12 cellular contexts compared by ENCODE assay signal in genomic region chr17:47240375-47240764, GRCh38. TPM values are rescaled to one million over a fixed set of nuclear protein-coding genes. Genes with fewer than 3 reads are reported as not detected.
DNase-seq lines count a peak whose midpoint lies in the region; ATAC-seq and TF ChIP-seq lines count a peak whose summit lies in the region.
"Had no signal": no experiment of that assay in that cellular context is flagged by ENCODE, and none has a peak within 500 bp of the region (broad histone marks: within the 10 kb centered on the region; RNA-seq: fewer than 3 reads in every experiment).

No MANE protein-coding gene starts in this region.

- no peaks in the 10 kb centered on the region for H3K9me2 ChIP-seq in DOHH2 (replicated peaks; ENCODE audit: control insufficient read depth, low read length)
- H3K9me2 ChIP-seq in SK-N-SH = no peaks in the 10 kb centered on the region

- H3K9me3 ChIP-seq in DOHH2 (ENCODE audit: control insufficient read depth, insufficient read depth, low read length) (peaks cover 20% of the 10 kb centered on the region), SK-N-SH (no peaks in the 10 kb centered on the region), skeletal muscle tissue (ENCODE audit: control insufficient read depth in 3 of 3, low read length in 3 of 3) (no peaks in the 10 kb centered on the region)

- H3K4me3 Mint-ChIP-seq in activated CD4-positive, alpha-beta memory T cell treated with anti-CD3 and anti-CD28 coated beads, Interleukin-2, amount 10 ng/mL, durations not matched to agents 7 days and 5 days = no peak overlapping the region
- H3K4me3 Mint-ChIP-seq: CD14-positive monocyte had no signal

- H3K9ac ChIP-seq in SK-N-SH (peak overlapping the region; percentile 21; the same call in 1 of the 2 replicates), skeletal muscle tissue (ENCODE audit: low read depth in 1 of 3, low read length in 3 of 3) (no peak overlapping the region)

- H3K4me3 ChIP-seq in DOHH2 (ENCODE audit: low read length) (no peak overlapping the region), SK-N-SH (ENCODE audit: low read depth in 2 of 2, low read length in 1 of 2) (no peak overlapping the region), skeletal muscle tissue (ENCODE audit: low read length in 3 of 3) (no peak overlapping the region)

- no peaks in the 10 kb centered on the region for H4K20me1 ChIP-seq in DOHH2 (ENCODE audit: control insufficient read depth, insufficient read depth, low read depth, low read length)
- H4K20me1 ChIP-seq in SK-N-SH (ENCODE audit: insufficient read depth) = no peaks in the 10 kb centered on the region

- WGBS in SK-N-SH (ENCODE audit: low lambda C conversion rate) = 48% methylated on average over 4 of the region's 4 CpGs

- H3K27ac Mint-ChIP-seq in activated CD4-positive, alpha-beta memory T cell treated with anti-CD3 and anti-CD28 coated beads, Interleukin-2, amount 10 ng/mL, durations not matched to agents 7 days and 5 days = no peak overlapping the region

- H3K9me3 Mint-ChIP-seq in activated CD4-positive, alpha-beta memory T cell treated with anti-CD3 and anti-CD28 coated beads, Interleukin-2, amount 10 ng/mL, durations not matched to agents 7 days and 5 days = no peaks in the 10 kb centered on the region

- H3K36me3 Mint-ChIP-seq in activated CD4-positive, alpha-beta memory T cell treated with anti-CD3 and anti-CD28 coated beads, Interleukin-2, amount 10 ng/mL, durations not matched to agents 7 days and 5 days (ENCODE audit: low read depth) = no peaks in the 10 kb centered on the region
- H3K36me3 Mint-ChIP-seq: CD14-positive monocyte had no signal

- H3K4me2 ChIP-seq in DOHH2 (ENCODE audit: low read length) = peak overlapping the region; percentile 35; the same call in 1 of the 2 replicates
- peak overlapping the region; percentile 39; the same call in 1 of the 2 replicates for H3K4me2 ChIP-seq in SK-N-SH

- peak overlapping the region; percentile 79 for H2AFZ ChIP-seq in SK-N-SH (ENCODE audit: low read depth)

- H3K36me3 ChIP-seq in DOHH2 (ENCODE audit: control insufficient read depth, low read length) (no peaks in the 10 kb centered on the region), SK-N-SH (replicated peaks in 1 of 2; ENCODE audit: control insufficient read depth in 1 of 2, insufficient read depth in 2 of 2, low read length in 1 of 2) (no peaks in the 10 kb centered on the region), skeletal muscle tissue (ENCODE audit: control insufficient read depth in 3 of 3, insufficient read depth in 3 of 3, low read length in 3 of 3) (no peaks in the 10 kb centered on the region)

- ATAC-seq in HG03139 (IDR thresholded peaks at IDR 0.05; ENCODE audit: unreplicated experiment) = no peak
- no peak for ATAC-seq in HG03442 (IDR thresholded peaks at IDR 0.05; ENCODE audit: unreplicated experiment)

- CTCF ChIA-PET in SK-N-SH (lab: Yijun Ruan, JAX) = interaction anchor here (1.2 to 8.7 kb wide), 5 partner anchors 10 to 375 kb away, joined by 3 to 71 read pairs (median 10); partner anchors contain the start of genes EFCAB13 and ITGB3
- CTCF ChIA-PET in activated CD4-positive, alpha-beta memory T cell treated with anti-CD3 and anti-CD28 coated beads, Interleukin-2, amount 10 ng/mL, durations not matched to agents 7 days and 5 days (lab: Charles Lee) = interaction anchor here (1.1 to 1.9 kb wide), 2 partner anchors 10 to 17 kb away, joined by 4 to 8 read pairs; no protein-coding TSS in a partner anchor

- peaks cover 27% of the 10 kb centered on the region for H3K4me1 ChIP-seq in DOHH2 (ENCODE audit: control insufficient read depth, low read length)
- H3K4me1 ChIP-seq in SK-N-SH (ENCODE audit: control insufficient read depth in 1 of 2, insufficient read depth in 2 of 2, low read depth in 1 of 2, low read length in 1 of 2) = peaks cover 15% of the 10 kb centered on the region in 2 experiments
- peaks cover 9 to 15% (median 13%) of the 10 kb centered on the region in 3 donors for H3K4me1 ChIP-seq in skeletal muscle tissue (ENCODE audit: control insufficient read depth in 3 of 3, insufficient read depth in 3 of 3, low read length in 3 of 3)

- H3K27ac ChIP-seq in DOHH2 (ENCODE audit: low read depth, low read length) (no peak overlapping the region), SK-N-SH (ENCODE audit: low read depth in 2 of 2, low read length in 1 of 2) (peak overlapping the region; percentile 82 to 91), skeletal muscle tissue (ENCODE audit: low read depth, low read length) (peak overlapping the region; percentile 78)

- TF ChIP-seq RAD21 in SK-N-SH (IDR thresholded peaks at IDR 0.05; ENCODE audit: low read length) = no peak

- H3F3A ChIP-seq in DOHH2 (ENCODE audit: control insufficient read depth, insufficient read depth) (no peaks in the 10 kb centered on the region), SK-N-SH (replicated peaks; ENCODE audit: insufficient read depth) (peaks cover 24% of the 10 kb centered on the region)

- no peak for TF ChIP-seq CTCF in DOHH2 (IDR thresholded peaks at IDR 0.05; ENCODE audit: low read depth, low read length, poor library complexity, severe bottlenecking)
- TF ChIP-seq CTCF in SK-N-SH (IDR thresholded peaks at IDR 0.05) = no peak

- no peaks in the 10 kb centered on the region for H3K79me2 ChIP-seq in DOHH2 (ENCODE audit: control insufficient read depth, low read length)
- no peaks in the 10 kb centered on the region for H3K79me2 ChIP-seq in SK-N-SH (ENCODE audit: insufficient read depth)

- DNase-seq in SK-N-SH (peak; percentile 41), fibroblast of peridontal ligament (ENCODE audit: extremely low read depth) (peak; percentile 46), islet precursor cell (no peak)
- no peak for DNase-seq in activated CD4-positive, alpha-beta memory T cell treated with anti-CD3 and anti-CD28 coated beads, Interleukin-2, amount 10 ng/mL, durations not matched to agents 7 days and 5 days
- DNase-seq: activated CD4-positive, alpha-beta T cell treated with anti-CD3 and anti-CD28 coated beads, Interleukin-2, amount 50 U/mL, for 4 hours; activated effector memory CD4-positive, alpha-beta T cell treated with Interleukin-2 at 50 U/mL for 16 hours; NCI-H774 had no signal

- POLR2A ChIA-PET in SK-N-SH (lab: Yijun Ruan, JAX) = interaction anchor here (0.9 kb wide), 1 partner anchor 48 kb away, joined by 3 read pairs; no protein-coding TSS in a partner anchor
- POLR2A ChIA-PET in activated CD4-positive, alpha-beta memory T cell treated with anti-CD3 and anti-CD28 coated beads, Interleukin-2, amount 10 ng/mL, durations not matched to agents 7 days and 5 days (lab: Charles Lee) = no interaction called here

- no peak for TF ChIP-seq EP300 in SK-N-SH (IDR thresholded peaks at IDR 0.05; ENCODE audit: borderline replicate concordance in 1 of 2, low read depth in 1 of 2, low read length in 1 of 2)

- no peaks in the 10 kb centered on the region for H3K27me3 ChIP-seq in DOHH2 (ENCODE audit: control insufficient read depth, low read length)
- no peaks in the 10 kb centered on the region for H3K27me3 ChIP-seq in SK-N-SH (ENCODE audit: insufficient read depth)
- H3K27me3 ChIP-seq in skeletal muscle tissue (ENCODE audit: control insufficient read depth in 3 of 3, insufficient read depth in 3 of 3, low read length in 3 of 3) = no peaks in the 10 kb centered on the region

- H3K27me3 Mint-ChIP-seq in activated CD4-positive, alpha-beta memory T cell treated with anti-CD3 and anti-CD28 coated beads, Interleukin-2, amount 10 ng/mL, durations not matched to agents 7 days and 5 days = peaks cover 26% of the 10 kb centered on the region

- peaks cover 12% of the 10 kb centered on the region for H3K4me1 Mint-ChIP-seq in activated CD4-positive, alpha-beta memory T cell treated with anti-CD3 and anti-CD28 coated beads, Interleukin-2, amount 10 ng/mL, durations not matched to agents 7 days and 5 days

TF ChIP-seq in SK-N-SH, 30 proteins besides CTCF, POLR2A, EP300 and RAD21 (continues in another document):
- no peak for TF ChIP-seq ZBTB33 (IDR thresholded peaks at IDR 0.05; ENCODE audit: borderline replicate concordance, low read depth)
- TF ChIP-seq RCOR1 (IDR thresholded peaks at IDR 0.05; ENCODE audit: low read length) = no peak
- no peak for TF ChIP-seq GABPA (IDR thresholded peaks at IDR 0.05; ENCODE audit: low read depth)
- no peak for TF ChIP-seq CHD2 (IDR thresholded peaks at IDR 0.05; ENCODE audit: low read length, partially characterized antibody)
- no peak for TF ChIP-seq TAF1 (IDR thresholded peaks at IDR 0.05; ENCODE audit: borderline replicate concordance, low read depth, low read length)
- TF ChIP-seq EZH2phosphoT487 (IDR thresholded peaks at IDR 0.05; ENCODE audit: borderline replicate concordance, low read depth) = no peak

RNA-seq across cellular contexts. Expression of gene ITGB3, which starts 13.3 kb away (rescaled TPM):
- polyA plus RNA-seq in SK-N-SH (2012; rRNA removed) = 4.4 and 4.6 TPM in 2 replicates
- polyA plus RNA-seq in SK-N-SH (2012; cell fraction: cytosol; rRNA removed) = 2.7 and 3.7 TPM in 2 replicates
- polyA plus RNA-seq in SK-N-SH (2012; cell fraction: nucleus; rRNA removed) = 1.6 and 3.0 TPM in 2 replicates
- total RNA-seq in skeletal muscle tissue = 11.0 TPM
- 1 to 10 TPM; 1.9 to 2.2 TPM for total RNA-seq in activated CD4-positive, alpha-beta memory T cell treated with anti-CD3 and anti-CD28 coated beads, Interleukin-2, amount 10 ng/mL, durations not matched to agents 7 days and 5 days

RNA-seq across cellular contexts. Expression of gene MYL4, which starts 31.2 kb away (rescaled TPM):
- polyA plus RNA-seq in SK-N-SH (2012; rRNA removed) = not detected in 2 replicates
- 0.04 TPM in 1 of 2 replicates, not detected in the other for polyA plus RNA-seq in SK-N-SH (2012; cell fraction: cytosol; rRNA removed)
- 0.23 TPM in 1 of 2 replicates, not detected in the other for polyA plus RNA-seq in SK-N-SH (2012; cell fraction: nucleus; rRNA removed)
- 610 TPM for total RNA-seq in skeletal muscle tissue
- not detected for total RNA-seq in activated CD4-positive, alpha-beta memory T cell treated with anti-CD3 and anti-CD28 coated beads, Interleukin-2, amount 10 ng/mL, durations not matched to agents 7 days and 5 days
- polyA plus RNA-seq: CD14-positive monocyte had no signal

RNA-seq across cellular contexts. Expression of gene CDC27, which starts 51.3 kb away (rescaled TPM):
- 44.3 and 48.7 TPM in 2 replicates for polyA plus RNA-seq in SK-N-SH (2012; rRNA removed)
- 49.0 and 49.4 TPM in 2 replicates for polyA plus RNA-seq in SK-N-SH (2012; cell fraction: cytosol; rRNA removed)
- polyA plus RNA-seq in SK-N-SH (2012; cell fraction: nucleus; rRNA removed) = 58.3 and 107 TPM in 2 replicates
- total RNA-seq in skeletal muscle tissue = 71.0 TPM
- total RNA-seq in activated CD4-positive, alpha-beta memory T cell treated with anti-CD3 and anti-CD28 coated beads, Interleukin-2, amount 10 ng/mL, durations not matched to agents 7 days and 5 days = 100 to 1,000 TPM; 138 to 140 TPM

Comparison
In these comparisons a context has a peak if more than half of its experiments do, and no peak if none do; other contexts are left out.
1. DNase-seq: peak in SK-N-SH (single experiment) and fibroblast of peridontal ligament (single experiment); none in activated CD4-positive, alpha-beta memory T cell treated with anti-CD3 and anti-CD28 coated beads, Interleukin-2, amount 10 ng/mL, durations not matched to agents 7 days and 5 days (single experiment) and islet precursor cell (single experiment).
2. RNA of gene MYL4, which starts 31.2 kb away (total RNA-seq): 610 TPM in skeletal muscle tissue (single experiment); not detected in activated CD4-positive, alpha-beta memory T cell treated with anti-CD3 and anti-CD28 coated beads, Interleukin-2, amount 10 ng/mL, durations not matched to agents 7 days and 5 days; every median in the first group is over 100 times any median in the second.